In the genomic region with DNA sequence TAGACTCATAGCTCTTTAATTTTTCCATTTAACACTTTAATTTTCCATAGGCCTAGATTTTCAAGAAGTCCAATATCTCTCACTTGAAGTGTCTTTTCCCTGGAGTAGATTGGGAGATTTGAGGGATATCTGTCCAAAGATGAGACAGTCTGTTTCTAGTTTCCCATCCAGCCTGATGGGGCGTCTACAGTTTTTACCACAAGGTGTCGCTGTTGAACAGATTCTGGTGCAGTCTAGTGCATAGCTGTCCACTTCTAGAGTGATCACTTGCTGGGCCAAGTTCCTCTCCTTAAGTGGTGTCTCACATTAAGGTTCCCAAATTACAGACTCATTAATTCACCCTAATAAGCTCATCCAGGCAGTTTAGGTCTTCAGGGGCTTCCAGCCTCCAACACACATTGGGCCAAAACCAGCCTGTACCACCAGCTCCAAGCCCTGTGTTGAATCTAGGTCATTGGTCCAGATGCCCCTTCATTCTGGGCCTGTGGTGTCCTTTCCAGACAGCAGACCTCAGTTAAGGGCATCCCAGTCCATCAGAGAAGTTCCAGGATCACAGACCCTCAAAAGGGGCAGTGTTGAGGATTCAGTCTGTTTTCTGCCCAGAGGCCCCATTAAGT, we compare ENCODE assay signal across 7 cellular contexts. TPM values are rescaled to one million over a fixed set of nuclear protein-coding genes. Genes with fewer than 3 reads are reported as not detected.
A peak's percentile ranks its signal among the peaks of the same experiment; 100 is the strongest.
DNase-seq lines count a peak whose midpoint lies in the region; ATAC-seq and TF ChIP-seq lines count a peak whose summit lies in the region.

No MANE protein-coding gene starts in this region.

- WGBS in hepatocyte (ENCODE audit: low lambda C conversion rate, missing lambda C conversion rate) = 40% methylated on average over 2 of the region's 2 CpGs
- 52 to 72% (median 58%) methylated on average over 2 of the region's 2 CpGs for WGBS in stomach, 5 donors

- no peaks in the 10 kb centered on the region for H3K4me1 ChIP-seq in hepatocyte (ENCODE audit: insufficient read depth)
- peaks cover 5 to 12% of the 10 kb centered on the region in 2 donors for H3K4me1 ChIP-seq in thoracic aorta (ENCODE audit: control insufficient read depth in 1 of 2, low read depth in 2 of 2)
- H3K4me1 ChIP-seq in stomach = peaks cover 0 to 17% (median 11%) of the 10 kb centered on the region in 4 donors

- no peak for ATAC-seq in thoracic aorta (ENCODE audit: insufficient number of reproducible peaks, low FRiP score, low read depth)

- no peak for TF ChIP-seq POLR2A in stomach (IDR thresholded peaks at IDR 0.05)

- TF ChIP-seq EP300 in stomach (IDR thresholded peaks at IDR 0.05) = no peak

- no peak overlapping the region for H2AFZ ChIP-seq in hepatocyte

- no peaks in the 10 kb centered on the region for H3K9me2 ChIP-seq in hepatocyte (replicated peaks; ENCODE audit: insufficient read depth)

- H3K79me2 ChIP-seq in hepatocyte = no peaks in the 10 kb centered on the region

- intact Hi-C loops in stomach (cut with DNase I; ENCODE audit: low total_unique reads) = no loop called here

- H3K9me3 ChIP-seq in hepatocyte (ENCODE audit: low read depth) (peaks cover 4% of the 10 kb centered on the region), thoracic aorta (peaks cover 7% of the 10 kb centered on the region), stomach (peaks cover 0 to 33% (median 25%) of the 10 kb centered on the region in 4 donors)

- H3K4me3 ChIP-seq in GM12865 (ENCODE audit: low read depth, low read length) (no peak overlapping the region), hepatocyte (no peak overlapping the region), thoracic aorta (no peak overlapping the region), stomach (no peak overlapping the region)

- no peaks in the 10 kb centered on the region for H4K20me1 ChIP-seq in hepatocyte (ENCODE audit: insufficient read depth, poor library complexity, severe bottlenecking)

- TF ChIP-seq CTCF in GM12865 (IDR thresholded peaks at IDR 0.05; ENCODE audit: insufficient read depth, low read depth, low read length, missing control alignments) (peak; percentile 58), hepatocyte (IDR thresholded peaks at IDR 0.05; ENCODE audit: poor library complexity) (peak; percentile 36), thoracic aorta (IDR thresholded peaks at IDR 0.05) (peak; percentile 27), stomach (IDR thresholded peaks at IDR 0.05) (peak in 2 of 7 experiments; percentile 14 to 33)

- peak; percentile 60 for DNase-seq in GM12865 (ENCODE audit: low read depth)
- DNase-seq in NCI-H1694 (lab: John Stamatoyannopoulos, UW) = peak; percentile 49
- DNase-seq in activated T-cell treated with anti-CD3 and anti-CD28 coated beads, Interleukin-2, amount 50 U/mL, for 1 hour = peak; percentile 44
- no peak for DNase-seq in hepatocyte (ENCODE audit: low spot score)
- DNase-seq in thoracic aorta (ENCODE audit: low spot score) = no peak
- DNase-seq in NCI-H526 treated with DMSO at 0.1 percent for 48 hours (lab: John Stamatoyannopoulos, UW) = no peak
- DNase-seq in stomach = no peak

- H3K36me3 ChIP-seq in hepatocyte (replicated peaks; ENCODE audit: insufficient read depth, low read depth) = no peaks in the 10 kb centered on the region
- H3K36me3 ChIP-seq in thoracic aorta = peaks cover 5% of the 10 kb centered on the region
- H3K36me3 ChIP-seq in stomach = peaks cover 3 to 38% (median 25%) of the 10 kb centered on the region in 4 donors

- H3K4me2 ChIP-seq in hepatocyte = no peak overlapping the region

- H3K27me3 ChIP-seq in hepatocyte = no peaks in the 10 kb centered on the region
- no peaks in the 10 kb centered on the region for H3K27me3 ChIP-seq in thoracic aorta (replicated peaks; ENCODE audit: insufficient read depth)
- H3K27me3 ChIP-seq in stomach = peaks cover 0 to 10% (median 0%) of the 10 kb centered on the region in 3 donors

- H3K27ac ChIP-seq in hepatocyte (no peak overlapping the region), thoracic aorta (no peak overlapping the region), stomach (no peak overlapping the region)

RNA-seq across cellular contexts. Expression of gene SNX20, which starts 9.4 kb away (rescaled TPM):
- total RNA-seq in hepatocyte (not detected in 2 replicates), thoracic aorta (1 to 10 TPM; 3.3 to 4.6 TPM), stomach (1 to 10 TPM in 2 of 5 donors, under 1 TPM in 2, not detected in 1; 0.29 to 7.4 (median 1.0) TPM)
- polyA plus RNA-seq in hepatocyte (not detected in 2 replicates), stomach (1 to 10 TPM; 1.0 to 1.4 (median 1.1) TPM)

RNA-seq across cellular contexts. Expression of gene NOD2, which starts 21.7 kb away (rescaled TPM):
- total RNA-seq in hepatocyte (0.12 and 0.13 TPM in 2 replicates), thoracic aorta (10 to 100 TPM in 1 of 2 donors, 1 to 10 TPM in 1; 7.4 to 10.9 TPM), stomach (1 to 10 TPM in 4 of 5 donors, not detected in 1; 1.8 to 6.2 (median 3.5) TPM)
- polyA plus RNA-seq in hepatocyte (not detected in 2 replicates), stomach (1 to 10 TPM in 1 of 3 donors, under 1 TPM in 2; 0.56 to 3.7 (median 0.61) TPM)

Comparison
In these comparisons a context has a peak if more than half of its experiments do, and no peak if none do; other contexts are left out.
1. DNase-seq: peak in GM12865 (single experiment), NCI-H1694 (single experiment) and activated T-cell treated with anti-CD3 and anti-CD28 coated beads, Interleukin-2, amount 50 U/mL, for 1 hour (single experiment); none in hepatocyte (single experiment), thoracic aorta (single experiment), NCI-H526 treated with DMSO at 0.1 percent for 48 hours (single experiment) and stomach (single experiment).